8 cellular contexts compared by ENCODE assay signal in genomic region chr1:233295775-233296322, GRCh38. TPM values are rescaled to one million over a fixed set of nuclear protein-coding genes. Genes with fewer than 3 reads are reported as not detected.
DNase-seq lines count a peak whose midpoint lies in the region; TF ChIP-seq lines count a peak whose summit lies in the region.

No MANE protein-coding gene starts in this region.

- no peak for TF ChIP-seq CTCF in testis (IDR thresholded peaks at IDR 0.05)

- H3K27me3 Mint-ChIP-seq in activated naive CD4-positive, alpha-beta T cell treated with anti-CD3 and anti-CD28 coated beads, Interleukin-2, amount 10 ng/mL, durations not matched to agents 7 days and 5 days = no peaks in the 10 kb centered on the region
- peaks cover 4% of the 10 kb centered on the region for H3K27me3 Mint-ChIP-seq in activated T-helper 1 cell treated with anti-CD3 and anti-CD28 coated beads, Interleukin-12 subunit alpha, Interleukin-12 subunit beta, Interleukin-2, Interleukin-4 antibody, amounts not matched to agents 30 ng/mL and 10 ng/mL and 1 ng/mL, durations not matched to agents 14 hours and 24 hours and 36 hours (ENCODE audit: insufficient read depth)

- H3K27ac ChIP-seq in testis = no peak overlapping the region

- CTCF ChIA-PET in activated naive CD4-positive, alpha-beta T cell treated with anti-CD3 and anti-CD28 coated beads, Interleukin-2, amount 10 ng/mL, durations not matched to agents 7 days and 5 days (lab: Charles Lee) = interaction anchor here (1.3 to 1.4 kb wide), 2 partner anchors 11 to 12 kb away, joined by 3 read pairs; no protein-coding TSS in a partner anchor

- no peaks in the 10 kb centered on the region for H3K4me1 ChIP-seq in testis

- no peaks in the 10 kb centered on the region for H3K36me3 ChIP-seq in testis (ENCODE audit: low read depth, missing control alignments)

- 0% methylated on average over 8 of the region's 8 CpGs for WGBS in testis, 2 donors

- no peaks in the 10 kb centered on the region for H3K27me3 ChIP-seq in testis

- H3K9me3 Mint-ChIP-seq in activated naive CD4-positive, alpha-beta T cell treated with anti-CD3 and anti-CD28 coated beads, Interleukin-2, amount 10 ng/mL, durations not matched to agents 7 days and 5 days = no peaks in the 10 kb centered on the region
- no peaks in the 10 kb centered on the region for H3K9me3 Mint-ChIP-seq in activated T-helper 1 cell treated with anti-CD3 and anti-CD28 coated beads, Interleukin-12 subunit alpha, Interleukin-12 subunit beta, Interleukin-2, Interleukin-4 antibody, amounts not matched to agents 30 ng/mL and 10 ng/mL and 1 ng/mL, durations not matched to agents 14 hours and 24 hours and 36 hours

- H3K4me3 ChIP-seq in testis = peak overlapping the region; percentile 51 to 63

- TF ChIP-seq POLR2A in testis (IDR thresholded peaks at IDR 0.05) = no peak

- peak overlapping the region; percentile 91 for H3K4me3 Mint-ChIP-seq in activated naive CD4-positive, alpha-beta T cell treated with anti-CD3 and anti-CD28 coated beads, Interleukin-2, amount 10 ng/mL, durations not matched to agents 7 days and 5 days
- peak overlapping the region; percentile 94 for H3K4me3 Mint-ChIP-seq in activated T-helper 1 cell treated with anti-CD3 and anti-CD28 coated beads, Interleukin-12 subunit alpha, Interleukin-12 subunit beta, Interleukin-2, Interleukin-4 antibody, amounts not matched to agents 30 ng/mL and 10 ng/mL and 1 ng/mL, durations not matched to agents 14 hours and 24 hours and 36 hours

- no peaks in the 10 kb centered on the region for H3K9me3 ChIP-seq in testis

- intact Hi-C loops in activated T-helper 1 cell treated with anti-CD3 and anti-CD28 coated beads, Interleukin-12 subunit alpha, Interleukin-12 subunit beta, Interleukin-2, Interleukin-4 antibody, amounts not matched to agents 30 ng/mL and 10 ng/mL and 1 ng/mL, durations not matched to agents 14 hours and 24 hours and 36 hours (cut with micrococcal nuclease) = loop anchor here (1.0 to 10.0 kb wide), 4 partner anchors 14 to 661 kb away; partner anchors contain the start of genes MAP3K21 and SIPA1L2
- intact Hi-C loops in testis (cut with DNase I; ENCODE audit: low total_unique reads) = no loop called here

- no peak for DNase-seq in activated naive CD4-positive, alpha-beta T cell treated with anti-CD3 and anti-CD28 coated beads, Interleukin-2, amount 10 ng/mL, durations not matched to agents 7 days and 5 days
- DNase-seq in activated naive CD4-positive, alpha-beta T cell treated with anti-CD3 and anti-CD28 coated beads, Interleukin-2, amount 50 U/mL, for 16 hours = no peak
- no peak for DNase-seq in activated T-helper 1 cell treated with anti-CD3 and anti-CD28 coated beads, Interleukin-12 subunit alpha, Interleukin-12 subunit beta, Interleukin-2, Interleukin-4 antibody, amounts not matched to agents 30 ng/mL and 10 ng/mL and 1 ng/mL, durations not matched to agents 14 hours and 24 hours and 36 hours (ENCODE audit: low spot score)
- DNase-seq in kidney glomerular epithelial cell (lab: John Stamatoyannopoulos, UW) (peak; percentile 58), testis (no peak), SW480 (ENCODE audit: low spot score) (no peak), NOMO-1 (lab: John Stamatoyannopoulos, UW; ENCODE audit: unreplicated experiment in 2 of 2) (no peak), iPS-NIHi11 (ENCODE audit: low spot score) (no peak)

- H3K4me1 Mint-ChIP-seq in activated naive CD4-positive, alpha-beta T cell treated with anti-CD3 and anti-CD28 coated beads, Interleukin-2, amount 10 ng/mL, durations not matched to agents 7 days and 5 days = peaks cover 40% of the 10 kb centered on the region
- H3K4me1 Mint-ChIP-seq in activated T-helper 1 cell treated with anti-CD3 and anti-CD28 coated beads, Interleukin-12 subunit alpha, Interleukin-12 subunit beta, Interleukin-2, Interleukin-4 antibody, amounts not matched to agents 30 ng/mL and 10 ng/mL and 1 ng/mL, durations not matched to agents 14 hours and 24 hours and 36 hours (ENCODE audit: low read depth) = peaks cover 36% of the 10 kb centered on the region

- H3K27ac Mint-ChIP-seq in activated naive CD4-positive, alpha-beta T cell treated with anti-CD3 and anti-CD28 coated beads, Interleukin-2, amount 10 ng/mL, durations not matched to agents 7 days and 5 days = peak overlapping the region; percentile 87
- peak overlapping the region; percentile 82 for H3K27ac Mint-ChIP-seq in activated T-helper 1 cell treated with anti-CD3 and anti-CD28 coated beads, Interleukin-12 subunit alpha, Interleukin-12 subunit beta, Interleukin-2, Interleukin-4 antibody, amounts not matched to agents 30 ng/mL and 10 ng/mL and 1 ng/mL, durations not matched to agents 14 hours and 24 hours and 36 hours

- H3K36me3 Mint-ChIP-seq in activated naive CD4-positive, alpha-beta T cell treated with anti-CD3 and anti-CD28 coated beads, Interleukin-2, amount 10 ng/mL, durations not matched to agents 7 days and 5 days = peaks cover 7% of the 10 kb centered on the region
- H3K36me3 Mint-ChIP-seq in activated T-helper 1 cell treated with anti-CD3 and anti-CD28 coated beads, Interleukin-12 subunit alpha, Interleukin-12 subunit beta, Interleukin-2, Interleukin-4 antibody, amounts not matched to agents 30 ng/mL and 10 ng/mL and 1 ng/mL, durations not matched to agents 14 hours and 24 hours and 36 hours (ENCODE audit: low read depth) = peaks cover 10% of the 10 kb centered on the region

RNA-seq across cellular contexts. Expression of gene PCNX2, which starts 0.3 kb away (rescaled TPM):
- total RNA-seq in activated T-helper 1 cell treated with anti-CD3 and anti-CD28 coated beads, Interleukin-12 subunit alpha, Interleukin-12 subunit beta, Interleukin-2, Interleukin-4 antibody, amounts not matched to agents 30 ng/mL and 10 ng/mL and 1 ng/mL, durations not matched to agents 14 hours and 24 hours and 36 hours = 33.1 and 33.7 TPM in 2 replicates
- total RNA-seq in testis = 10 to 100 TPM; 27.6 to 28.9 TPM
- polyA plus RNA-seq in testis (ENCODE audit: insufficient read depth, low read depth, low replicate concordance) = 8.4 TPM

RNA-seq across cellular contexts. Expression of gene MAP3K21, which starts 31.7 kb away (rescaled TPM):
- 1.8 and 2.1 TPM in 2 replicates for total RNA-seq in activated T-helper 1 cell treated with anti-CD3 and anti-CD28 coated beads, Interleukin-12 subunit alpha, Interleukin-12 subunit beta, Interleukin-2, Interleukin-4 antibody, amounts not matched to agents 30 ng/mL and 10 ng/mL and 1 ng/mL, durations not matched to agents 14 hours and 24 hours and 36 hours
- 100 to 1,000 TPM in 1 of 2 donors, 10 to 100 TPM in 1; 80.2 to 111 TPM for total RNA-seq in testis
- 17.2 TPM for polyA plus RNA-seq in testis (ENCODE audit: insufficient read depth, low read depth, low replicate concordance)

Comparison
In these comparisons a context has a peak if more than half of its experiments do, and no peak if none do; other contexts are left out.
1. RNA of gene MAP3K21, which starts 31.7 kb away (total RNA-seq): 80.2 to 111 TPM in testis; 1.8 to 2.1 TPM in activated T-helper 1 cell treated with anti-CD3 and anti-CD28 coated beads, Interleukin-12 subunit alpha, Interleukin-12 subunit beta, Interleukin-2, Interleukin-4 antibody, amounts not matched to agents 30 ng/mL and 10 ng/mL and 1 ng/mL, durations not matched to agents 14 hours and 24 hours and 36 hours; every median in the first group is over 10 times any median in the second.